ENCODE assay signal across 20 cellular contexts in the genomic region with DNA sequence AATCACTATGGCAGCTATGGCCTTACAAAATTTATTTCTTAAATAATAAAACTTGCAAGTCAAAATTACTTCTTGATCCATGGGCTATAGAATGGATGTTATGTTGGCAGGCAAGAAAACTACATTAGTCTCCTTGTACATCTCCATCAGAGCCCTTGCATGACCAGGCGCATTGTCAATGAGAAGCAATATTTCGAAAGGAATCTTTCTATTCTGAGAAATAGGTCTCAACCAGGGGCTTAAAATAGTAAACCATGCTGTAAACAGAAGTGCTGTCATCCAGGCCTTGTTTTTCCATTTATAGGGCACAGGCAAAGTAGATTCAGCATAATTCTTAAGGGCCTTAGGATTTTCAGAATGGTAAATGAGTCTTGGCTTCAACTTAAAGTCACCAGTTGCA.
"Had no signal": no experiment of that assay in that cellular context is flagged by ENCODE, and none has a peak within 500 bp of the region (broad histone marks: within the 10 kb centered on the region; RNA-seq: fewer than 3 reads in every experiment).

No MANE protein-coding gene starts in this region.

- H3K36me3 ChIP-seq: gastrocnemius medialis, neutrophil, pancreas, sigmoid colon, thoracic aorta, tibial nerve, upper lobe of left lung had no signal

- H3K27ac ChIP-seq: coronary artery, gastrocnemius medialis, neutrophil, pancreas, sigmoid colon, thoracic aorta, tibial nerve, upper lobe of left lung had no signal

- H3K9me3 ChIP-seq: gastrocnemius medialis, neutrophil, pancreas, sigmoid colon, thoracic aorta, tibial nerve, upper lobe of left lung had no signal

- H3K27me3 ChIP-seq: gastrocnemius medialis, pancreas, sigmoid colon, tibial nerve, upper lobe of left lung had no signal

- DNase-seq: dermis blood vessel endothelial cell; effector memory CD8-positive, alpha-beta T cell; foreskin fibroblast; gastrocnemius medialis; head of caudate nucleus; hippocampal formation; left colon; natural killer cell; pancreas; sigmoid colon; small intestine; stimulated activated CD4-positive, alpha-beta T cell treated with anti-CD3 and anti-CD28 coated beads, Interleukin-15, amount 100 ng/mL, for 24 hours; stimulated activated CD4-positive, alpha-beta T cell treated with anti-CD3 and anti-CD28 coated beads, Interleukin-2, amount 100 ng/mL, for 48 hours; stimulated activated naive B cell treated with anti-CD40 and anti-IgM and Interleukin-4, amounts not matched to agents 10 μg/mL and 1 μg/mL and 100 μg/mL, for 72 hours; upper lobe of left lung had no signal

- H3K4me1 ChIP-seq: gastrocnemius medialis, pancreas, sigmoid colon, tibial nerve, upper lobe of left lung had no signal

- H3K4me3 ChIP-seq: coronary artery, gastrocnemius medialis, lung, pancreas, sigmoid colon, thoracic aorta, tibial nerve, upper lobe of left lung had no signal

- ATAC-seq: effector memory CD8-positive, alpha-beta T cell; gastrocnemius medialis; left colon; natural killer cell; pancreas; stimulated activated naive B cell treated with anti-CD40 and anti-IgM and Interleukin-4, amounts not matched to agents 10 μg/mL and 1 μg/mL and 100 μg/mL, for 72 hours had no signal
